In the genomic region with DNA sequence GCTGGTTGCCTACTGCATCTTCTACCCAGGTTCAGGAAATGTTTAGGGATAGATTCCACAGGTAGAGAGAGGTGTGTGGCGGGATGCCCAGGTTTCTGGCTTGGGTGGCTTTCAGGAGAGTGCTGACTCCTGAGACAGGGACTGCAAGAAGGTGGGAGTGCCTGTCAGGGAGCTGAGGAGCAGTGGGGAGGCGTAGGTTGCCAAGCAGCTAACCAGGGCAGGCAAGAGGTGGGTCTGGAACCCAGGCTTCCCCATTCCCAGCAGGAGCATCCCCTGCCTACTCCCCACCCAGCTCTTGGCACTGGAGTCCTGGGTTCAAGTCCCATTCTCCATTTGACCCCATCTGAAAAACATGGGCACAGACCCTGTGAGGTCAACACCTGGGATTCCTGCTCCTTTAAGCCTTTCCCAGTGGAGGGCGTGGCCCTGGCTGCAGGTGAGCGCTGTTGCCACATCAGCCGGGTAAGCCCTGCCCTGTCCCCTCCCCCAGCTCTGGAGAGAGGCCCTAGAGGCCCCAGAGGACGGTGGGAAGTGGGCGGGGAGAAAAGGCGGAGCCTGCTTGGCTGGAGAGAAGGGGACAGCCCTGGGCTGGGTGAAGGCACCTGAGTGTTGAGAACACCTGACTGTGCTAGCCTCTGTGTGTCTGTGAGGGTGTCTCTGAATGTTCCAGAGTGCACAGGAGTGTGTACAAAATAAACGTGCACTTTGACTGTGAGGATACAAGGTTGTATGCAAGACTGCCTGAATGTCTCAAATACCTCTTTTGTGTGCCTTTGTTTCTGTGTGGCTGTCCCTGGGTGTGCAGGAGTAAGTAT, we compare ENCODE assay signal across 8 cellular contexts.
A peak's percentile ranks its signal among the peaks of the same experiment; 100 is the strongest.
DNase-seq lines count a peak whose midpoint lies in the region; ATAC-seq and TF ChIP-seq lines count a peak whose summit lies in the region.

No MANE protein-coding gene starts in this region.

- H3K27me3 ChIP-seq in DND-41 (ENCODE audit: insufficient read depth, low read length, poor library complexity): no peaks in the 10 kb centered on the region

- H3K9me3 ChIP-seq in DND-41 (ENCODE audit: insufficient read depth, low read length, severe bottlenecking): no peaks in the 10 kb centered on the region

- H2AFZ ChIP-seq in DND-41 (ENCODE audit: low read depth, low read length): no peak overlapping the region

- no peak overlapping the region for H3K4me3 ChIP-seq in DND-41 (ENCODE audit: low read depth in 1 of 2, low read length in 2 of 2)

- no peak for TF ChIP-seq CTCF in DND-41 (IDR thresholded peaks at IDR 0.05; ENCODE audit: borderline replicate concordance, extremely low read depth, low read length, poor library complexity, severe bottlenecking)

- H3K79me2 ChIP-seq in DND-41 (ENCODE audit: insufficient read depth, low read length): no peaks in the 10 kb centered on the region

- DNase-seq in DND-41 (peak; percentile 54), NCI-H774 (lab: John Stamatoyannopoulos, UW) (peak; percentile 100), activated T-cell treated with anti-CD3 and anti-CD28 coated beads for 48 hours (ENCODE audit: low read depth) (peak; percentile 60), iPS DF 4.7 (ENCODE audit: extremely low read depth, low spot score) (peak; percentile 93)
- peak; percentile 69 for DNase-seq in stimulated activated CD4-positive, alpha-beta T cell treated with anti-CD3 and anti-CD28 coated beads, Interleukin-1b, Interleukin-23, amount 100 ng/mL, for 48 hours

- peaks cover 3% of the 10 kb centered on the region for H3K4me1 ChIP-seq in DND-41 (ENCODE audit: insufficient read depth, low read length)

- H3K4me2 ChIP-seq in DND-41 (ENCODE audit: insufficient read depth, low read length): no peak overlapping the region

- no peak overlapping the region for H3K9ac ChIP-seq in DND-41 (ENCODE audit: low read depth, low read length)

- no peak overlapping the region for H3K27ac ChIP-seq in DND-41 (ENCODE audit: low read length)

- ATAC-seq in DND-41 (ENCODE audit: insufficient read depth, low read depth): peak; percentile 71
- ATAC-seq in HG03432 (IDR thresholded peaks at IDR 0.05; ENCODE audit: unreplicated experiment): peak; percentile 54
- ATAC-seq in HG03521 (IDR thresholded peaks at IDR 0.05; ENCODE audit: unreplicated experiment): no peak
- no peak for ATAC-seq in HG02870 (IDR thresholded peaks at IDR 0.05; ENCODE audit: unreplicated experiment)

- no peaks in the 10 kb centered on the region for H3K36me3 ChIP-seq in DND-41 (ENCODE audit: insufficient read depth, low read length)

- H4K20me1 ChIP-seq in DND-41 (ENCODE audit: insufficient read depth, low read length): no peaks in the 10 kb centered on the region

Comparison
In these comparisons a context has a peak if more than half of its experiments do, and no peak if none do; other contexts are left out.
1. ATAC-seq: peak in DND-41 (single experiment) and HG03432 (single experiment); none in HG03521 (single experiment) and HG02870 (single experiment).
2. Peak in every context shown above with its lines, with median percentiles within 50 percentile points of each other: DNase-seq.